In the genomic region with DNA sequence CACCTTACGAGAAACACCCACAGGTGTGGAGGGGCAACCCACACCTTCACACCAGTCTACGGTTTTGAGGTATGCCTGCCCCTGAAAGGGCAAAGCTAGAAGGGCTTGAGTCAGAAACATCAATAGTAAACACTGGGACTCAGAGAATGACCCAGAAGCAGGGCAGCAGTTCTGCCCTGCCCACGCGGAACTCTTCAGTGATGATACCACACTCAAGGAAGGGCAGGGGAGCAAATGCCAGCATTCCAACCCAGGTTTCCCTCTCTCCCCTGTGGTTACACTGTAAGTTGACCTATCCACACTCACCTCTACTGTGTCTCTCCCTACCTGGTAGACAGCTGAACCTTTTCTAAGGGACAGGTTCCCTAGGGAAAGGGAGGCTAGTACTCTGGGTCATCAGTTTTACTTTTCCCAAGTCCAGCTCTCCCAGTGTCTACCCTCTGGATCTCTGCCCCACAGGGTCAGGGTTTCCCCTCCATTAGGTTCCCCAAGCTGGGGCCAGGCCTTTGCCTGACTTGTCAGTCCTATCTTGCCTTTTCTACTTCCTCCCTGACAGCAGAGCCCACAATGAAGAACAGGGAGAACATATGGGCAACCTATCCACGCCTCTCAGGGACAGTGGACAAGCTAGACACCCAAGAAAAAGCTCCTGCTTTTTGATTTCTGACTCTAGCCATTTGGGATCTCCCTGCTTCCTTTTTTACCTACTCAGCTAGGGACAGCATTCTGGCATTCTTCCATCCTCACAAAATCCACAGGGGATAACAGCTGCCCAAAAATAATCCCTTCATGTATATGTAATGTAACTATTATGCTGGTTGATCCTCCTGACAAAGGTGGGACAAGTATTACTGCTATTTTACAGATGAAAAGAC, we compare ENCODE assay signal across 13 cellular contexts. TPM values are rescaled to one million over a fixed set of nuclear protein-coding genes. Genes with fewer than 3 reads are reported as not detected.
DNase-seq lines count a peak whose midpoint lies in the region; ATAC-seq, FAIRE-seq and TF ChIP-seq lines count a peak whose summit lies in the region.
"Had no signal": no experiment of that assay in that cellular context is flagged by ENCODE, and none has a peak within 500 bp of the region (broad histone marks: within the 10 kb centered on the region; RNA-seq: fewer than 3 reads in every experiment).

No MANE protein-coding gene starts in this region.

- H3K4me3 ChIP-seq in lower lobe of right lung (peak overlapping the region; percentile 91), upper lobe of left lung (peak overlapping the region in 2 of 4 donors; percentile 60 to 77)

- CTCF ChIA-PET in activated naive CD4-positive, alpha-beta T cell treated with anti-CD3 and anti-CD28 coated beads for 36 hours (lab: Charles Lee): interaction anchor here (0.6 to 1.1 kb wide), 2 partner anchors 21 to 24 kb away, joined by 3 to 4 read pairs; no protein-coding TSS in a partner anchor
- CTCF ChIA-PET in MCF 10A (lab: Yijun Ruan, JAX): interaction anchor here (0.6 to 5.7 kb wide), 23 partner anchors 11 to 209 kb away, joined by 3 to 58 read pairs (median 4); a partner anchor contains a TSS

- peaks cover 49% of the 10 kb centered on the region for H3K4me1 Mint-ChIP-seq in activated naive CD4-positive, alpha-beta T cell treated with anti-CD3 and anti-CD28 coated beads for 36 hours (ENCODE audit: low read depth)
- peaks cover 62% of the 10 kb centered on the region for H3K4me1 Mint-ChIP-seq in MCF 10A (ENCODE audit: insufficient read depth, unreplicated experiment)

- TF ChIP-seq EP300 in upper lobe of left lung (IDR thresholded peaks at IDR 0.05): no peak

- TF ChIP-seq CTCF in MCF 10A (IDR thresholded peaks at IDR 0.05; ENCODE audit: unreplicated experiment) (no peak), lower lobe of right lung (IDR thresholded peaks at IDR 0.05) (no peak), upper lobe of left lung (IDR thresholded peaks at IDR 0.05) (no peak)

- POLR2A ChIA-PET in MCF 10A (lab: Yijun Ruan, JAX): interaction anchor here (0.7 to 5.9 kb wide), 16 partner anchors 8 to 1233 kb away, joined by 3 to 371 read pairs (median 12); a partner anchor contains a TSS

- no peaks in the 10 kb centered on the region for H3K27me3 Mint-ChIP-seq in activated naive CD4-positive, alpha-beta T cell treated with anti-CD3 and anti-CD28 coated beads for 36 hours (ENCODE audit: low read depth)
- no peaks in the 10 kb centered on the region for H3K27me3 Mint-ChIP-seq in MCF 10A (ENCODE audit: insufficient read depth, unreplicated experiment)

- peak in 2 of 4 donors; percentile 9 to 29 for TF ChIP-seq POLR2A in upper lobe of left lung (IDR thresholded peaks at IDR 0.05)

- no peaks in the 10 kb centered on the region for H3K36me3 Mint-ChIP-seq in activated naive CD4-positive, alpha-beta T cell treated with anti-CD3 and anti-CD28 coated beads for 36 hours (ENCODE audit: low read depth)
- H3K36me3 Mint-ChIP-seq in MCF 10A (ENCODE audit: insufficient read depth, unreplicated experiment): peaks cover 10% of the 10 kb centered on the region

- H3K9me3 ChIP-seq in lower lobe of right lung (no peaks in the 10 kb centered on the region), upper lobe of left lung (no peaks in the 10 kb centered on the region)

- BruUV-seq in MCF 10A (replicated peaks; lab: Mats Ljungman, UMichigan): no TSS peak

- 51 to 57% methylated on average over 5 of the region's 5 CpGs for WGBS in upper lobe of left lung, 2 donors

- H3K27me3 ChIP-seq in lower lobe of right lung (ENCODE audit: low read depth) (no peaks in the 10 kb centered on the region), upper lobe of left lung (no peaks in the 10 kb centered on the region)

- no peaks in the 10 kb centered on the region for H3K36me3 ChIP-seq in lower lobe of right lung
- no peaks in the 10 kb centered on the region for H3K36me3 ChIP-seq in upper lobe of left lung
- H3K36me3 ChIP-seq: brain microvascular endothelial cell had no signal

- peak overlapping the region; percentile 64 for H3K27ac Mint-ChIP-seq in activated naive CD4-positive, alpha-beta T cell treated with anti-CD3 and anti-CD28 coated beads for 36 hours
- peak overlapping the region; percentile 94 for H3K27ac Mint-ChIP-seq in MCF 10A (ENCODE audit: low read depth, unreplicated experiment)

- H3K27ac ChIP-seq in lower lobe of right lung: peak overlapping the region; percentile 94
- H3K27ac ChIP-seq in upper lobe of left lung: peak overlapping the region; percentile 91 to 96 (median 93)
- H3K27ac ChIP-seq: brain microvascular endothelial cell, VCaP had no signal

- no peak overlapping the region for H3K4me3 Mint-ChIP-seq in activated naive CD4-positive, alpha-beta T cell treated with anti-CD3 and anti-CD28 coated beads for 36 hours
- peak overlapping the region; percentile 80 for H3K4me3 Mint-ChIP-seq in MCF 10A (ENCODE audit: unreplicated experiment)

- peak in 1 of 2 donors; percentile 10 for ATAC-seq in lower lobe of right lung
- no peak for ATAC-seq in upper lobe of left lung (ENCODE audit: low FRiP score in 2 of 2)
- no peak for ATAC-seq in GM21381 (IDR thresholded peaks at IDR 0.05; ENCODE audit: unreplicated experiment)

- FAIRE-seq in GM19239 (lab: Jason Lieb, UNC): no peak

- H3K4me1 ChIP-seq in lower lobe of right lung: peaks cover 69% of the 10 kb centered on the region
- peaks cover 54 to 72% (median 60%) of the 10 kb centered on the region in 4 donors for H3K4me1 ChIP-seq in upper lobe of left lung

- intact Hi-C loops in activated naive CD4-positive, alpha-beta T cell treated with anti-CD3 and anti-CD28 coated beads for 36 hours (cut with micrococcal nuclease): no loop called here
- intact Hi-C loops in MCF 10A (cut with micrococcal nuclease) (no loop called here), lower lobe of right lung (cut with DNase I) (no loop called here)

- H3K9me3 Mint-ChIP-seq in activated naive CD4-positive, alpha-beta T cell treated with anti-CD3 and anti-CD28 coated beads for 36 hours: no peaks in the 10 kb centered on the region
- H3K9me3 Mint-ChIP-seq in MCF 10A (ENCODE audit: unreplicated experiment): no peaks in the 10 kb centered on the region

- no peak for DNase-seq in activated naive CD4-positive, alpha-beta T cell treated with anti-CD3 and anti-CD28 coated beads for 36 hours
- no peak for DNase-seq in activated naive CD4-positive, alpha-beta T cell (lab: John Stamatoyannopoulos, UW)
- DNase-seq in MCF 10A (ENCODE audit: unreplicated experiment) (no peak), lower lobe of right lung (no peak), upper lobe of left lung (peak in 1 of 2 donors; percentile 36), GM19239 (ENCODE audit: insufficient read length, low spot score) (no peak), hepatic stellate cell (ENCODE audit: low spot score) (no peak)
- DNase-seq: activated T-cell treated with anti-CD3 and anti-CD28 coated beads, Interleukin-2, amount 50 U/mL, for 48 hours; brain microvascular endothelial cell; DND-41; NCI-H2171 treated with DMSO at 0.1 percent for 48 hours had no signal

RNA-seq across cellular contexts. Expression of a gene that starts 3.0 kb away (rescaled TPM):
- 10 to 100 TPM; 26.0 to 26.9 TPM for total RNA-seq in activated naive CD4-positive, alpha-beta T cell treated with anti-CD3 and anti-CD28 coated beads for 36 hours
- total RNA-seq in MCF 10A (2022) (73.6 and 76.8 TPM in 2 replicates), lower lobe of right lung (162 TPM), upper lobe of left lung (100 to 1,000 TPM in 5 of 6 donors, 10 to 100 TPM in 1; 99.0 to 209 (median 172) TPM)

RNA-seq across cellular contexts. Expression of a gene that starts 20.8 kb away (rescaled TPM):
- 10 to 100 TPM; 50.3 to 51.5 TPM for total RNA-seq in activated naive CD4-positive, alpha-beta T cell treated with anti-CD3 and anti-CD28 coated beads for 36 hours
- total RNA-seq in MCF 10A (2022): 35.2 and 48.0 TPM in 2 replicates
- total RNA-seq in lower lobe of right lung: 63.2 TPM
- 100 to 1,000 TPM in 4 of 6 donors, 10 to 100 TPM in 2; 56.2 to 170 (median 113) TPM for total RNA-seq in upper lobe of left lung

RNA-seq across cellular contexts. Expression of a gene that starts 27.8 kb away (rescaled TPM):
- total RNA-seq in activated naive CD4-positive, alpha-beta T cell treated with anti-CD3 and anti-CD28 coated beads for 36 hours: 10 to 100 TPM; 43.7 to 44.2 TPM
- total RNA-seq in MCF 10A (2022): 48.8 and 52.8 TPM in 2 replicates
- 81.8 TPM for total RNA-seq in lower lobe of right lung
- total RNA-seq in upper lobe of left lung: 100 to 1,000 TPM in 1 of 6 donors, 10 to 100 TPM in 5; 78.2 to 151 (median 84.2) TPM

RNA-seq across cellular contexts. Expression of a gene that starts 51.7 kb away (rescaled TPM):
- 100 to 1,000 TPM; 104 to 106 TPM for total RNA-seq in activated naive CD4-positive, alpha-beta T cell treated with anti-CD3 and anti-CD28 coated beads for 36 hours
- total RNA-seq in MCF 10A (2022): 0.34 and 0.58 TPM in 2 replicates
- total RNA-seq in lower lobe of right lung: 63.7 TPM
- 10 to 100 TPM; 26.8 to 69.9 (median 51.2) TPM for total RNA-seq in upper lobe of left lung
